In the genomic region with DNA sequence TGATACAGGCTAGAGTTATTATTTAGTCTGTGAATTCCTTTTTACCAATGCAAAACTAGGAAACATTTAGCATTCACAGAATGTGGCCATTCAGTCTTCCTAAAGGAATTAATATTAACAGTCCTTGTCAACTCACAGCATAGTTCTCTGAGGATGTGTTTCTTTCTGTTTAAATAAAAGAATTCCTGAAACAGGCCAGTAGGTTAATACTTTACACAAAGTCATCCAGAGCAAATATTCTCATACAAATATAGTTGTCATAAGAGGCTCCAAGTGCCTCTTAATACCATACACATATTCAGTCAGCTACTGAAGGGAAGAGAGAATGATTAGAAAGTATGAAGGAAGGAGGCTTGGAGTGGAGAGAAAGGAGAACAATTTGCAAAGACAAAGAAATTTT, we compare ENCODE assay signal across 20 cellular contexts.
DNase-seq lines count a peak whose midpoint lies in the region; ATAC-seq, FAIRE-seq and TF ChIP-seq lines count a peak whose summit lies in the region.
"Had no signal": no experiment of that assay in that cellular context is flagged by ENCODE, and none has a peak within 500 bp of the region (broad histone marks: within the 10 kb centered on the region; RNA-seq: fewer than 3 reads in every experiment).

No MANE protein-coding gene starts in this region.

- TF ChIP-seq EP300 in A549 (IDR thresholded peaks at IDR 0.05): no peak

- no peak overlapping the region for H3K4me3 Mint-ChIP-seq in astrocyte (ENCODE audit: unreplicated experiment)
- no peak overlapping the region for H3K4me3 Mint-ChIP-seq in CD8-positive, alpha-beta memory T cell
- H3K4me3 Mint-ChIP-seq: IgD-negative memory B cell had no signal

- no peaks in the 10 kb centered on the region for H3K36me3 Mint-ChIP-seq in astrocyte (ENCODE audit: low read depth, unreplicated experiment)
- H3K36me3 Mint-ChIP-seq in CD8-positive, alpha-beta memory T cell: peaks cover 0 to 2% (median 0%) of the 10 kb centered on the region in 3 donors
- H3K36me3 Mint-ChIP-seq: IgD-negative memory B cell had no signal

- H3K36me3 ChIP-seq in HCT116 (ENCODE audit: control insufficient read depth in 1 of 2, insufficient read depth in 2 of 2, low read length in 2 of 2): no peaks in the 10 kb centered on the region
- no peaks in the 10 kb centered on the region for H3K36me3 ChIP-seq in astrocyte (ENCODE audit: insufficient read depth, low read length)
- no peaks in the 10 kb centered on the region for H3K36me3 ChIP-seq in lung (ENCODE audit: control insufficient read depth in 2 of 2, insufficient read depth in 2 of 2, low read length in 2 of 2)
- no peaks in the 10 kb centered on the region for H3K36me3 ChIP-seq in CD8-positive, alpha-beta memory T cell (ENCODE audit: insufficient read depth, low read length)
- H3K36me3 ChIP-seq: BLaER1 treated with 17β-estradiol and CSF1 and Interleukin-3, amounts not matched to agents 10 nM and 100 nM had no signal

- POLR2A ChIA-PET in A549 (lab: Yijun Ruan, JAX): no interaction called here
- POLR2A ChIA-PET in HCT116 (lab: Charles Lee): no interaction called here
- POLR2A ChIA-PET in CD8-positive, alpha-beta memory T cell (lab: Charles Lee): no interaction called here

- FAIRE-seq in A549 (lab: Jason Lieb, UNC) (no peak), astrocyte (lab: Jason Lieb, UNC) (no peak), GM12891 (lab: Jason Lieb, UNC) (no peak)
- FAIRE-seq: GM19239 had no signal

- BruUV-seq in HCT116 (replicated peaks; lab: Mats Ljungman, UMichigan): no TSS peak

- TF ChIP-seq RAD21 in A549 (conservative IDR thresholded peaks at IDR 0.05 in 1 of 2, IDR thresholded peaks at IDR 0.05 in 1 of 2) (no peak), HCT116 (IDR thresholded peaks at IDR 0.05; ENCODE audit: low read depth) (no peak)

- RAD21 ChIA-PET in HCT116 (lab: Charles Lee; ENCODE audit: low non-redundant PET in 1 of 2, low total read pairs in 2 of 2, uncharacterized antibody in 2 of 2, unreplicated experiment in 2 of 2): no interaction called here

- no peaks in the 10 kb centered on the region for H3K27me3 Mint-ChIP-seq in astrocyte (ENCODE audit: low read depth, unreplicated experiment)
- peaks cover 0 to 1% of the 10 kb centered on the region in 2 donors for H3K27me3 Mint-ChIP-seq in CD8-positive, alpha-beta memory T cell
- H3K27me3 Mint-ChIP-seq: IgD-negative memory B cell had no signal

- peaks cover 27% of the 10 kb centered on the region for H3K4me1 ChIP-seq in A549
- peaks cover 16 to 26% of the 10 kb centered on the region in 2 experiments for H3K4me1 ChIP-seq in HCT116 (ENCODE audit: control insufficient read depth in 1 of 2, insufficient read depth in 2 of 2, low read length in 2 of 2)
- H3K4me1 ChIP-seq in astrocyte (ENCODE audit: insufficient read depth, low read length): peaks cover 3% of the 10 kb centered on the region
- peaks cover 0 to 3% of the 10 kb centered on the region in 2 donors for H3K4me1 ChIP-seq in lung (ENCODE audit: control insufficient read depth in 2 of 2, insufficient read depth in 2 of 2, low read length in 2 of 2)
- H3K4me1 ChIP-seq in CD8-positive, alpha-beta memory T cell (ENCODE audit: insufficient read depth, low read length): no peaks in the 10 kb centered on the region

- H3K27me3 ChIP-seq in HCT116 (ENCODE audit: insufficient read depth, low read length): no peaks in the 10 kb centered on the region
- no peaks in the 10 kb centered on the region for H3K27me3 ChIP-seq in astrocyte (ENCODE audit: insufficient read depth, low read length)
- no peaks in the 10 kb centered on the region for H3K27me3 ChIP-seq in lung (ENCODE audit: control insufficient read depth, insufficient read depth)
- H3K27me3 ChIP-seq in CD8-positive, alpha-beta memory T cell (ENCODE audit: insufficient read depth, low read length, poor library complexity, severe bottlenecking): no peaks in the 10 kb centered on the region
- H3K27me3 ChIP-seq: BLaER1 treated with 17β-estradiol and CSF1 and Interleukin-3, amounts not matched to agents 10 nM and 100 nM had no signal

- TF ChIP-seq POLR2A in A549 (IDR thresholded peaks at IDR 0.05; ENCODE audit: low read length) (no peak), HCT116 (IDR thresholded peaks at IDR 0.05; ENCODE audit: borderline replicate concordance, extremely low read depth, insufficient read depth, insufficient read length) (no peak), GM12891 (IDR thresholded peaks at IDR 0.05; ENCODE audit: low read depth, low read length) (no peak)

- intact Hi-C loops in HCT116 (cut with micrococcal nuclease): no loop called here

- H4K20me1 ChIP-seq in HCT116 (ENCODE audit: insufficient read depth) (no peaks in the 10 kb centered on the region), astrocyte (ENCODE audit: insufficient read depth, low read length) (no peaks in the 10 kb centered on the region)
- H4K20me1 ChIP-seq: BLaER1 treated with 17β-estradiol and CSF1 and Interleukin-3, amounts not matched to agents 10 nM and 100 nM had no signal

- H3K4me1 Mint-ChIP-seq in astrocyte (ENCODE audit: low read depth, unreplicated experiment): peaks cover 5% of the 10 kb centered on the region
- H3K4me1 Mint-ChIP-seq in CD8-positive, alpha-beta memory T cell: peaks cover 10 to 20% (median 19%) of the 10 kb centered on the region in 3 donors

- H3K27ac ChIP-seq in A549: peak overlapping the region; percentile 51 to 63; a peak in 4 of 6 replicates
- no peak overlapping the region for H3K27ac ChIP-seq in HCT116 (ENCODE audit: low read depth, low read length)
- H3K27ac ChIP-seq in astrocyte (ENCODE audit: low read depth, low read length): no peak overlapping the region
- no peak overlapping the region for H3K27ac ChIP-seq in lung (ENCODE audit: low read depth in 1 of 2, low read length in 1 of 2)
- no peak overlapping the region for H3K27ac ChIP-seq in CD8-positive, alpha-beta memory T cell (ENCODE audit: low read depth, low read length)
- H3K27ac ChIP-seq: BLaER1 treated with 17β-estradiol and CSF1 and Interleukin-3, amounts not matched to agents 10 nM and 100 nM had no signal

- peak overlapping the region; percentile 75 for H3K4me2 ChIP-seq in A549
- H3K4me2 ChIP-seq in HCT116 (ENCODE audit: low read length): 0 out of 2 replicates have a peak overlapping the region, but pooled peaks have one; percentile 24
- no peak overlapping the region for H3K4me2 ChIP-seq in astrocyte (ENCODE audit: low read length)
- H3K4me2 ChIP-seq: BLaER1 treated with 17β-estradiol and CSF1 and Interleukin-3, amounts not matched to agents 10 nM and 100 nM had no signal

- DNase-seq in A549 (ENCODE audit: low read depth in 1 of 2, low spot score in 1 of 2) (peak in 1 of 2 experiments; percentile 21), HCT116 (ENCODE audit: low read depth, low spot score) (no peak), astrocyte (ENCODE audit: low read depth) (peak; percentile 37), lung (ENCODE audit: low spot score) (no peak), cortex of kidney (lab: John Stamatoyannopoulos, UW) (no peak), GM12891 (ENCODE audit: insufficient read length, low spot score) (no peak)
- DNase-seq in CD8-positive, alpha-beta memory T cell: no peak
- DNase-seq: 8988T, DMS 273 treated with DMSO at 0.1 percent for 48 hours, Kasumi-1, NCI-H1417, NCI-H1930, NCI-H526 treated with DMSO at 0.1 percent for 48 hours, OCI-M1, RPMI8226, SIG-M5 had no signal

- H3K9me2 ChIP-seq in HCT116 (ENCODE audit: insufficient read depth): no peaks in the 10 kb centered on the region

- H3K27ac Mint-ChIP-seq in astrocyte (ENCODE audit: unreplicated experiment): no peak overlapping the region
- no peak overlapping the region for H3K27ac Mint-ChIP-seq in CD8-positive, alpha-beta memory T cell
- H3K27ac Mint-ChIP-seq: IgD-negative memory B cell had no signal

- no peaks in the 10 kb centered on the region for H3K79me2 ChIP-seq in HCT116 (ENCODE audit: insufficient read depth, low read length)
- no peaks in the 10 kb centered on the region for H3K79me2 ChIP-seq in astrocyte (ENCODE audit: insufficient read depth, low read length)

- no peaks in the 10 kb centered on the region for H3K9me3 Mint-ChIP-seq in astrocyte (ENCODE audit: unreplicated experiment)
- H3K9me3 Mint-ChIP-seq in CD8-positive, alpha-beta memory T cell: no peaks in the 10 kb centered on the region

- H3K4me3 ChIP-seq in A549: no peak overlapping the region
- H3K4me3 ChIP-seq in HCT116 (replicated peaks in 1 of 2; ENCODE audit: low read depth in 1 of 2, low read length in 2 of 2): no peak overlapping the region
- H3K4me3 ChIP-seq in astrocyte (ENCODE audit: insufficient read depth, low read depth, low read length): no peak overlapping the region
- no peak overlapping the region for H3K4me3 ChIP-seq in lung
- H3K4me3 ChIP-seq in CD8-positive, alpha-beta memory T cell (ENCODE audit: low read length): no peak overlapping the region
- H3K4me3 ChIP-seq: BLaER1 treated with 17β-estradiol and CSF1 and Interleukin-3, amounts not matched to agents 10 nM and 100 nM had no signal

- TF ChIP-seq CTCF in A549 (IDR thresholded peaks at IDR 0.05) (no peak), HCT116 (IDR thresholded peaks at IDR 0.05 in 2 of 3, conservative IDR thresholded peaks at IDR 0.05 in 1 of 3; ENCODE audit: borderline replicate concordance in 1 of 3, insufficient read depth in 1 of 3, low read depth in 2 of 3, low read length in 2 of 3) (no peak), astrocyte (IDR thresholded peaks at IDR 0.05; ENCODE audit: insufficient read depth, low read depth, low read length) (no peak), lung (IDR thresholded peaks at IDR 0.05; ENCODE audit: control extremely low read depth, extremely low read depth) (no peak)

- H2AFZ ChIP-seq in HCT116 (ENCODE audit: low read depth, low read length, poor library complexity, severe bottlenecking) (peak overlapping the region; percentile 84), astrocyte (ENCODE audit: low read depth, low read length) (no peak overlapping the region)

- ATAC-seq in A549: peak; percentile 12 to 76; a peak in 3 of 6 replicates
- no peak for ATAC-seq in HCT116
- peak; percentile 36 for ATAC-seq in lung (ENCODE audit: insufficient read depth, low FRiP score)
- ATAC-seq in GM21526 (IDR thresholded peaks at IDR 0.05; ENCODE audit: low FRiP score, unreplicated experiment): no peak

- no peaks in the 10 kb centered on the region for H3K9me3 ChIP-seq in A549
- H3K9me3 ChIP-seq in HCT116 (ENCODE audit: control insufficient read depth in 1 of 2, insufficient read depth in 1 of 2, low read depth in 1 of 2, low read length in 2 of 2): no peaks in the 10 kb centered on the region
- no peaks in the 10 kb centered on the region for H3K9me3 ChIP-seq in astrocyte (ENCODE audit: insufficient read depth, low read depth, low read length)
- H3K9me3 ChIP-seq in lung (ENCODE audit: control insufficient read depth in 2 of 2, insufficient read depth in 1 of 2, low read length in 1 of 2): no peaks in the 10 kb centered on the region
- H3K9me3 ChIP-seq in CD8-positive, alpha-beta memory T cell (ENCODE audit: low read length): no peaks in the 10 kb centered on the region
- H3K9me3 ChIP-seq: BLaER1 treated with 17β-estradiol and CSF1 and Interleukin-3, amounts not matched to agents 10 nM and 100 nM had no signal

- H3K9ac ChIP-seq in HCT116 (ENCODE audit: low read length) (no peak overlapping the region), astrocyte (ENCODE audit: low read length) (no peak overlapping the region)
- H3K9ac ChIP-seq: BLaER1 treated with 17β-estradiol and CSF1 and Interleukin-3, amounts not matched to agents 10 nM and 100 nM had no signal

- CTCF ChIA-PET in A549 (lab: Yijun Ruan, JAX) (interaction anchor here (1.1 to 5.4 kb wide), 3 partner anchors 8 to 584 kb away, joined by 3 to 39 read pairs (median 4); no protein-coding TSS in a partner anchor), HCT116 (lab: Charles Lee) (interaction anchor here (0.9 kb wide), 1 partner anchor 9 kb away, joined by 4 read pairs; no protein-coding TSS in a partner anchor)
- CTCF ChIA-PET in CD8-positive, alpha-beta memory T cell (lab: Charles Lee): no interaction called here

Comparison
In these comparisons a context has a peak if more than half of its experiments do, and no peak if none do; other contexts are left out.
1. ATAC-seq: peak in A549 (2 of 2) and lung (single experiment); none in HCT116 (single experiment) and GM21526 (single experiment).
2. H3K27ac ChIP-seq: peak in A549 (2 of 2); none in HCT116 (single experiment), astrocyte (single experiment), lung (0 of 2) and CD8-positive, alpha-beta memory T cell (single experiment).